In the genomic region with DNA sequence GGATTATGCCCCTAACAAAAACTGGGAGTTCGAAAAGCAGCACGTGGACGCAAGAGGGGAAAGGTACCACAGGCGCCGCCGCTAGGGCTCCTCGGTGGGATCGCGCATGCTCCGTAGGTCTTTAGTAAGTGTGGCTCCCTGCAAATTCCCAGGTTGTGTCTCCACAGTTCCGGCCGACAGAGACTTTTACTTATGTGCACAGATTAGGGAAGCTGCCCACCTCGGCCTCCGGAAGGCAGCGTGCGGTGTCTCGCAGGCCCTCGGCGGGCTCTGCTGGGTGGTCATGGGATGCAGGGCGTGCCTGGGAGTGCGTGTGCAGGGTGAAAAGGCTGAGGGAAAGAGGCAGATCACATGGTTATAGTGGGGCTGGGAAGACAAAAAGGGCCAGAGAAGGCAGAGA, we compare ENCODE assay signal across 31 cellular contexts.
"Had no signal": no experiment of that assay in that cellular context is flagged by ENCODE, and none has a peak within 500 bp of the region (broad histone marks: within the 10 kb centered on the region; RNA-seq: fewer than 3 reads in every experiment).

No MANE protein-coding gene starts in this region.

- H3K4me1 Mint-ChIP-seq: activated CD4-positive, alpha-beta T cell treated with anti-CD3 and anti-CD28 coated beads for 36 hours; activated CD4-positive, alpha-beta T cell treated with anti-CD3 and anti-CD28 coated beads, Interleukin-2, amount 10 ng/mL, durations not matched to agents 24 days and 14 days; activated CD8-positive, alpha-beta memory T cell treated with anti-CD3 and anti-CD28 coated beads, Interleukin-2, amount 10 ng/mL, durations not matched to agents 7 days and 5 days; central memory CD8-positive, alpha-beta T cell; endodermal cell; T-helper 17 cell had no signal

- H3K9me3 Mint-ChIP-seq: activated CD4-positive, alpha-beta memory T cell treated with anti-CD3 and anti-CD28 coated beads for 36 hours; activated CD4-positive, alpha-beta T cell treated with anti-CD3 and anti-CD28 coated beads, Interleukin-2, amount 10 ng/mL, durations not matched to agents 24 days and 14 days; activated T-helper 1 cell treated with anti-CD3 and anti-CD28 coated beads, Interleukin-12 subunit alpha, Interleukin-12 subunit beta, Interleukin-2, Interleukin-4 antibody, amounts not matched to agents 30 ng/mL and 10 ng/mL and 1 ng/mL, durations not matched to agents 14 hours and 24 hours and 36 hours; activated T-helper 2 cell treated with anti-CD3 and anti-CD28 coated beads, Interferon-gamma antibody, Interleukin-2, Interleukin-4, amounts not matched to agents 10 μg/mL and 5 μg/mL and 100 μg/mL, durations not matched to agents 14 hours and 24 hours and 36 hours; central memory CD8-positive, alpha-beta T cell; dendritic cell treated with granulocyte-macrophage colony-stimulating factor and Interleukin-4, amounts not matched to agents 40 ng/mL and 50 ng/mL, for 4 days; endodermal cell; T-helper 2 cell treated with Interferon-gamma antibody and Interleukin-4, amounts not matched to agents 5 μg/mL and 100 μg/mL, for 36 hours had no signal

- H3K36me3 Mint-ChIP-seq: activated CD4-positive, alpha-beta memory T cell treated with anti-CD3 and anti-CD28 coated beads for 36 hours; activated CD8-positive, alpha-beta memory T cell treated with anti-CD3 and anti-CD28 coated beads, Interleukin-2, amount 10 ng/mL, durations not matched to agents 7 days and 5 days; activated naive CD8-positive, alpha-beta T cell had no signal

- DNase-seq: activated CD4-positive, alpha-beta memory T cell treated with anti-CD3 and anti-CD28 coated beads for 36 hours; activated CD4-positive, alpha-beta T cell treated with anti-CD3 and anti-CD28 coated beads for 36 hours; activated CD4-positive, alpha-beta T cell treated with anti-CD3 and anti-CD28 coated beads, Interleukin-2, amount 10 ng/mL, durations not matched to agents 24 days and 14 days; activated CD4-positive, CD25-positive, alpha-beta regulatory T cell; activated CD4-positive, CD25-positive, alpha-beta regulatory T cell treated with anti-CD3 and anti-CD28 coated beads, Interleukin-2, amount 50 U/mL, for 72 hours; activated CD8-positive, alpha-beta memory T cell treated with anti-CD3 and anti-CD28 coated beads, Interleukin-2, amount 10 ng/mL, durations not matched to agents 7 days and 5 days; activated CD8-positive, alpha-beta memory T cell treated with anti-CD3 and anti-CD28 coated beads, Interleukin-2, amount 50 U/mL, for 4 hours; activated CD8-positive, alpha-beta T cell treated with anti-CD3 and anti-CD28 coated beads, Interleukin-2, amount 10 ng/mL, durations not matched to agents 7 days and 5 days; activated effector memory CD4-positive, alpha-beta T cell treated with anti-CD3 and anti-CD28 coated beads, Interleukin-2, amount 50 U/mL, for 16 hours; activated naive CD4-positive, alpha-beta T cell treated with anti-CD3 and anti-CD28 coated beads, Interleukin-2, amount 50 U/mL, for 16 hours; activated naive CD4-positive, alpha-beta T cell treated with Interleukin-2 at 50 U/mL for 16 hours; activated T-cell treated with anti-CD3 and anti-CD28 coated beads, Interleukin-2, amount 50 U/mL, for 1 hour; activated T-cell treated with anti-CD3 and anti-CD28 coated beads, Interleukin-2, amount 50 U/mL, for 48 hours; amniotic stem cell; anterior cingulate cortex; brain microvascular endothelial cell; dorsolateral prefrontal cortex; effector memory CD4-positive, alpha-beta T cell; endodermal cell; foreskin fibroblast; T-helper 1 cell; T-helper 17 cell; T1000; WERI-Rb-1 had no signal

- H3K4me3 ChIP-seq: coronary artery, dorsolateral prefrontal cortex had no signal

- ATAC-seq: activated CD4-positive, alpha-beta T cell treated with anti-CD3 and anti-CD28 coated beads for 36 hours; activated CD8-positive, alpha-beta memory T cell treated with anti-CD3 and anti-CD28 coated beads, Interleukin-2, amount 10 ng/mL, durations not matched to agents 7 days and 5 days; activated CD8-positive, alpha-beta T cell treated with anti-CD3 and anti-CD28 coated beads, Interleukin-2, amount 10 ng/mL, durations not matched to agents 7 days and 5 days; T-helper 17 cell had no signal

- H3K27ac Mint-ChIP-seq: activated CD4-positive, alpha-beta memory T cell treated with anti-CD3 and anti-CD28 coated beads for 36 hours; activated CD4-positive, alpha-beta T cell treated with anti-CD3 and anti-CD28 coated beads for 36 hours; activated CD4-positive, alpha-beta T cell treated with anti-CD3 and anti-CD28 coated beads, Interleukin-2, amount 10 ng/mL, durations not matched to agents 24 days and 14 days; activated CD8-positive, alpha-beta memory T cell treated with anti-CD3 and anti-CD28 coated beads, Interleukin-2, amount 10 ng/mL, durations not matched to agents 7 days and 5 days; activated CD8-positive, alpha-beta T cell treated with anti-CD3 and anti-CD28 coated beads, Interleukin-2, amount 10 ng/mL, durations not matched to agents 7 days and 5 days; activated naive CD8-positive, alpha-beta T cell; activated T-helper 1 cell treated with anti-CD3 and anti-CD28 coated beads, Interleukin-12 subunit alpha, Interleukin-12 subunit beta, Interleukin-2, Interleukin-4 antibody, amounts not matched to agents 30 ng/mL and 10 ng/mL and 1 ng/mL, durations not matched to agents 14 hours and 24 hours and 36 hours; activated T-helper 2 cell treated with anti-CD3 and anti-CD28 coated beads, Interferon-gamma antibody, Interleukin-2, Interleukin-4, amounts not matched to agents 10 μg/mL and 5 μg/mL and 100 μg/mL, durations not matched to agents 14 hours and 24 hours and 36 hours; dendritic cell treated with granulocyte-macrophage colony-stimulating factor and Interleukin-4, amounts not matched to agents 40 ng/mL and 50 ng/mL, for 4 days; endodermal cell; T-helper 17 cell; T-helper 2 cell treated with Interferon-gamma antibody and Interleukin-4, amounts not matched to agents 5 μg/mL and 100 μg/mL, for 36 hours had no signal

- H3K27ac ChIP-seq: brain microvascular endothelial cell, coronary artery, dorsolateral prefrontal cortex, WERI-Rb-1 had no signal

- H3K27me3 ChIP-seq: brain microvascular endothelial cell had no signal

- H3K27me3 Mint-ChIP-seq: activated CD4-positive, alpha-beta T cell treated with anti-CD3 and anti-CD28 coated beads for 36 hours had no signal

- H3K36me3 ChIP-seq: brain microvascular endothelial cell, WERI-Rb-1 had no signal

- H3K4me3 Mint-ChIP-seq: activated CD4-positive, alpha-beta memory T cell treated with anti-CD3 and anti-CD28 coated beads for 36 hours; activated CD4-positive, alpha-beta T cell treated with anti-CD3 and anti-CD28 coated beads for 36 hours; activated CD4-positive, alpha-beta T cell treated with anti-CD3 and anti-CD28 coated beads, Interleukin-2, amount 10 ng/mL, durations not matched to agents 24 days and 14 days; activated CD8-positive, alpha-beta memory T cell treated with anti-CD3 and anti-CD28 coated beads, Interleukin-2, amount 10 ng/mL, durations not matched to agents 7 days and 5 days; activated CD8-positive, alpha-beta T cell treated with anti-CD3 and anti-CD28 coated beads, Interleukin-2, amount 10 ng/mL, durations not matched to agents 7 days and 5 days; activated naive CD8-positive, alpha-beta T cell; activated T-helper 1 cell treated with anti-CD3 and anti-CD28 coated beads, Interleukin-12 subunit alpha, Interleukin-12 subunit beta, Interleukin-2, Interleukin-4 antibody, amounts not matched to agents 30 ng/mL and 10 ng/mL and 1 ng/mL, durations not matched to agents 14 hours and 24 hours and 36 hours; central memory CD8-positive, alpha-beta T cell; dendritic cell treated with granulocyte-macrophage colony-stimulating factor and Interleukin-4, amounts not matched to agents 40 ng/mL and 50 ng/mL, for 4 days; endodermal cell; T-helper 17 cell; T-helper 2 cell treated with Interferon-gamma antibody and Interleukin-4, amounts not matched to agents 5 μg/mL and 100 μg/mL, for 36 hours had no signal
